In the genomic region with DNA sequence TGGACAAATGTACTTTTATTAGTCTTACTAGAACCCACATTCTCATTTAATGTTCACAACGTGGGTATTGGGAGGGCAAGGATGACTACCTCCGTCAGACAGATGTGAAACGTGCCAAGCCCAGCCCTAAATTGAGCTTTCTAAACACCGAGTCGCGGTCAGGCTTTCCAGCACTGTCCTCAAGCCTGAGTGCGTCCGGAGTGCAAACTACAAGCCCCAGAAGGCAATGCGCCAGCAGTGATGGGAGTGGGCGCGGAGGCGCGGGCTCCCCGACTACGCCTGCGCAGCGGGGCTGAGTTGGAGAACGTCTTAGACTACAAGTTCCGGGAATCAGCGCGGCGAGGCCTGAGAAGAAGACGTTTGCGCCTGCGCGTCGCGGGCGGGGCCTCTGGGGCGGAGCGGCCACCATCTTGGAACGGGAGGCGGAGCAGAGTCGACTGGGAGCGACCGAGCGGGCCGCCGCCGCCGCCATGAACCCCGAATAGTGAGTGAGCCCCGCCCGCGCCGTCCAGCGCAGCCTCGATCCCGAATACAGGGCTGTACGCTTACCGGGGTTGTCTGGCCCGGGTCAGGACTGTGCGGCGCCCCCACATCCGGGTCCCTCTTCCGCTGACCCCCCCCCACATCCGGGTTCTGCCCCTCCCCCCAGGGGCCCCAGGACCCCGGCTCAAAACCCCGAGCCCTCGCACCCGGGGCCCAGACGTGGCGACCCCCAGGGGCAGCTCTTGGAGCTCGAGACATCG, we compare ENCODE assay signal across 1 cellular context.
TF ChIP-seq lines count a peak whose summit lies in the region.

RAB1B (plus strand) TSS at position 430 of the 743 bp plus-strand sequence; CDS start at position 471, 41 bp downstream.

TF ChIP-seq in K562, 482 proteins besides CTCF, POLR2A, EP300 and RAD21 (continued from another document):
- TF ChIP-seq ZNF609 (CRISPR knock-in tag; IDR thresholded peaks at IDR 0.05; ENCODE audit: borderline replicate concordance) (no peak), PATZ1 (CRISPR knock-in tag; IDR thresholded peaks at IDR 0.05; ENCODE audit: borderline replicate concordance) (no peak), NONO (IDR thresholded peaks at IDR 0.05; ENCODE audit: low read depth in 2 of 2, low read length in 1 of 2) (no peak), HEY1 (CRISPR knock-in tag; IDR thresholded peaks at IDR 0.05; ENCODE audit: borderline replicate concordance) (no peak), SRF (CRISPR knock-in tag; IDR thresholded peaks at IDR 0.05) (peak in 1 of 2 experiments; percentile 76; a peak in 1 of 4 replicates), ZBTB33 (CRISPR knock-in tag; IDR thresholded peaks at IDR 0.05) (no peak), MCM3 (IDR thresholded peaks at IDR 0.05) (no peak), FOSL1 (tag; conservative IDR thresholded peaks at IDR 0.05) (no peak), KAT7 (CRISPR knock-in tag; IDR thresholded peaks at IDR 0.05; ENCODE audit: borderline replicate concordance) (peak; percentile 48; the same call in 1 of the 2 replicates), ZNF146 (CRISPR knock-in tag; IDR thresholded peaks at IDR 0.05; ENCODE audit: unreplicated experiment) (no peak), ZNF717 (CRISPR knock-in tag; IDR thresholded peaks at IDR 0.05) (no peak), USF2 (CRISPR knock-in tag; IDR thresholded peaks at IDR 0.05) (no peak), JUND (IDR thresholded peaks at IDR 0.05; ENCODE audit: borderline replicate concordance, low read depth, low read length) (0 out of 2 replicates have a peak, but pooled peaks have one; percentile 16), JUND (tag; IDR thresholded peaks at IDR 0.05; ENCODE audit: borderline replicate concordance, low read depth, low read length) (no peak), TEAD2 (tag; IDR thresholded peaks at IDR 0.05) (no peak), EGR1 (conservative IDR thresholded peaks at IDR 0.05) (peak; percentile 87), PTBP1 (IDR thresholded peaks at IDR 0.05; ENCODE audit: low read depth, low read length) (no peak), ZNF143 (CRISPR knock-in tag; IDR thresholded peaks at IDR 0.05) (peak; percentile 96), FOXJ2 (tag; IDR thresholded peaks at IDR 0.05) (no peak), HNRNPLL (IDR thresholded peaks at IDR 0.05; ENCODE audit: low read depth, low read length, poor library complexity, severe bottlenecking) (no peak), CTCFL (IDR thresholded peaks at IDR 0.05; ENCODE audit: borderline replicate concordance, insufficient read depth, low read depth, low read length, poor library complexity, severe bottlenecking) (no peak), MEF2D (tag; conservative IDR thresholded peaks at IDR 0.05; ENCODE audit: low read depth) (no peak), HDAC6 (IDR thresholded peaks at IDR 0.05; ENCODE audit: low read depth, low read length) (no peak), L3MBTL2 (IDR thresholded peaks at IDR 0.05) (peak; percentile 69), EHMT2 (IDR thresholded peaks at IDR 0.05) (no peak), ZBTB7A (IDR thresholded peaks at IDR 0.05; ENCODE audit: borderline replicate concordance, control insufficient read depth, low read depth, low read length) (peak; percentile 81), NR2C1 (IDR thresholded peaks at IDR 0.05) (0 out of 2 replicates have a peak, but pooled peaks have one; percentile 42), NR2C1 (tag; IDR thresholded peaks at IDR 0.05) (peak; percentile 51; the same call in 1 of the 2 replicates), GABPB1 (CRISPR knock-in tag; IDR thresholded peaks at IDR 0.05) (peak; percentile 69; the same call in 1 of the 2 replicates), ETV1 (tag; conservative IDR thresholded peaks at IDR 0.05; ENCODE audit: low read depth) (peak; percentile 44), ZKSCAN1 (IDR thresholded peaks at IDR 0.05; ENCODE audit: low read depth, low read length) (no peak), TCF3 (CRISPR knock-in tag; IDR thresholded peaks at IDR 0.05) (no peak)
- TF ChIP-seq, protein P1, sequence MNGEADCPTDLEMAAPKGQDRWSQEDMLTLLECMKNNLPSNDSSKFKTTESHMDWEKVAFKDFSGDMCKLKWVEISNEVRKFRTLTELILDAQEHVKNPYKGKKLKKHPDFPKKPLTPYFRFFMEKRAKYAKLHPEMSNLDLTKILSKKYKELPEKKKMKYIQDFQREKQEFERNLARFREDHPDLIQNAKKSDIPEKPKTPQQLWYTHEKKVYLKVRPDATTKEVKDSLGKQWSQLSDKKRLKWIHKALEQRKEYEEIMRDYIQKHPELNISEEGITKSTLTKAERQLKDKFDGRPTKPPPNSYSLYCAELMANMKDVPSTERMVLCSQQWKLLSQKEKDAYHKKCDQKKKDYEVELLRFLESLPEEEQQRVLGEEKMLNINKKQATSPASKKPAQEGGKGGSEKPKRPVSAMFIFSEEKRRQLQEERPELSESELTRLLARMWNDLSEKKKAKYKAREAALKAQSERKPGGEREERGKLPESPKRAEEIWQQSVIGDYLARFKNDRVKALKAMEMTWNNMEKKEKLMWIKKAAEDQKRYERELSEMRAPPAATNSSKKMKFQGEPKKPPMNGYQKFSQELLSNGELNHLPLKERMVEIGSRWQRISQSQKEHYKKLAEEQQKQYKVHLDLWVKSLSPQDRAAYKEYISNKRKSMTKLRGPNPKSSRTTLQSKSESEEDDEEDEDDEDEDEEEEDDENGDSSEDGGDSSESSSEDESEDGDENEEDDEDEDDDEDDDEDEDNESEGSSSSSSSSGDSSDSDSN (IDR thresholded peaks at IDR 0.05; ENCODE audit: borderline replicate concordance in 1 of 2, low read depth in 2 of 2, low read length in 2 of 2) = no peak
- TF ChIP-seq, protein P2, sequence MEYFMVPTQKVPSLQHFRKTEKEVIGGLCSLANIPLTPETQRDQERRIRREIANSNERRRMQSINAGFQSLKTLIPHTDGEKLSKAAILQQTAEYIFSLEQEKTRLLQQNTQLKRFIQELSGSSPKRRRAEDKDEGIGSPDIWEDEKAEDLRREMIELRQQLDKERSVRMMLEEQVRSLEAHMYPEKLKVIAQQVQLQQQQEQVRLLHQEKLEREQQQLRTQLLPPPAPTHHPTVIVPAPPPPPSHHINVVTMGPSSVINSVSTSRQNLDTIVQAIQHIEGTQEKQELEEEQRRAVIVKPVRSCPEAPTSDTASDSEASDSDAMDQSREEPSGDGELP (CRISPR knock-in tag; IDR thresholded peaks at IDR 0.05; ENCODE audit: borderline replicate concordance) = peak; percentile 53
- TF ChIP-seq, protein P3, sequence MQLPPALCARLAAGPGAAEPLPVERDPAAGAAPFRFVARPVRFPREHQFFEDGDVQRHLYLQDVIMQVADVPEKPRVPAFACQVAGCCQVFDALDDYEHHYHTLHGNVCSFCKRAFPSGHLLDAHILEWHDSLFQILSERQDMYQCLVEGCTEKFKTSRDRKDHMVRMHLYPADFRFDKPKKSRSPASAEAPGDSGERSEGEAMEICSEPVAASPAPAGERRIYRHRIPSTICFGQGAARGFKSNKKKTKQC (CRISPR knock-in tag; IDR thresholded peaks at IDR 0.05) = peak; percentile 1; the same call in 1 of the 2 replicates
- TF ChIP-seq, protein P4, sequence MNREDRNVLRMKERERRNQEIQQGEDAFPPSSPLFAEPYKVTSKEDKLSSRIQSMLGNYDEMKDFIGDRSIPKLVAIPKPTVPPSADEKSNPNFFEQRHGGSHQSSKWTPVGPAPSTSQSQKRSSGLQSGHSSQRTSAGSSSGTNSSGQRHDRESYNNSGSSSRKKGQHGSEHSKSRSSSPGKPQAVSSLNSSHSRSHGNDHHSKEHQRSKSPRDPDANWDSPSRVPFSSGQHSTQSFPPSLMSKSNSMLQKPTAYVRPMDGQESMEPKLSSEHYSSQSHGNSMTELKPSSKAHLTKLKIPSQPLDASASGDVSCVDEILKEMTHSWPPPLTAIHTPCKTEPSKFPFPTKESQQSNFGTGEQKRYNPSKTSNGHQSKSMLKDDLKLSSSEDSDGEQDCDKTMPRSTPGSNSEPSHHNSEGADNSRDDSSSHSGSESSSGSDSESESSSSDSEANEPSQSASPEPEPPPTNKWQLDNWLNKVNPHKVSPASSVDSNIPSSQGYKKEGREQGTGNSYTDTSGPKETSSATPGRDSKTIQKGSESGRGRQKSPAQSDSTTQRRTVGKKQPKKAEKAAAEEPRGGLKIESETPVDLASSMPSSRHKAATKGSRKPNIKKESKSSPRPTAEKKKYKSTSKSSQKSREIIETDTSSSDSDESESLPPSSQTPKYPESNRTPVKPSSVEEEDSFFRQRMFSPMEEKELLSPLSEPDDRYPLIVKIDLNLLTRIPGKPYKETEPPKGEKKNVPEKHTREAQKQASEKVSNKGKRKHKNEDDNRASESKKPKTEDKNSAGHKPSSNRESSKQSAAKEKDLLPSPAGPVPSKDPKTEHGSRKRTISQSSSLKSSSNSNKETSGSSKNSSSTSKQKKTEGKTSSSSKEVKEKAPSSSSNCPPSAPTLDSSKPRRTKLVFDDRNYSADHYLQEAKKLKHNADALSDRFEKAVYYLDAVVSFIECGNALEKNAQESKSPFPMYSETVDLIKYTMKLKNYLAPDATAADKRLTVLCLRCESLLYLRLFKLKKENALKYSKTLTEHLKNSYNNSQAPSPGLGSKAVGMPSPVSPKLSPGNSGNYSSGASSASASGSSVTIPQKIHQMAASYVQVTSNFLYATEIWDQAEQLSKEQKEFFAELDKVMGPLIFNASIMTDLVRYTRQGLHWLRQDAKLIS (CRISPR knock-in tag; IDR thresholded peaks at IDR 0.05) = no peak
